ENCODE assay signal across 9 cellular contexts in genomic region chr9:92986175-92987110, GRCh38. TPM values are rescaled to one million over a fixed set of nuclear protein-coding genes. Genes with fewer than 3 reads are reported as not detected.
DNase-seq lines count a peak whose midpoint lies in the region; ATAC-seq, FAIRE-seq and TF ChIP-seq lines count a peak whose summit lies in the region.
"Had no signal": no experiment of that assay in that cellular context is flagged by ENCODE, and none has a peak within 500 bp of the region (broad histone marks: within the 10 kb centered on the region; RNA-seq: fewer than 3 reads in every experiment).

No MANE protein-coding gene starts in this region.

- no peak for ATAC-seq in HG03139 (IDR thresholded peaks at IDR 0.05; ENCODE audit: unreplicated experiment)

- H3K4me2 ChIP-seq in DOHH2 (ENCODE audit: low read length) = no peak overlapping the region

- H3K79me2 ChIP-seq in DOHH2 (ENCODE audit: control insufficient read depth, low read length) = no peaks in the 10 kb centered on the region

- H4K20me1 ChIP-seq in DOHH2 (ENCODE audit: control insufficient read depth, insufficient read depth, low read depth, low read length) = no peaks in the 10 kb centered on the region

- no peak overlapping the region for H3K9ac ChIP-seq in kidney (ENCODE audit: low read length in 2 of 2)

- no peak overlapping the region for H3K27ac ChIP-seq in DOHH2 (ENCODE audit: low read depth, low read length)
- peak overlapping the region; percentile 27 to 56 for H3K27ac ChIP-seq in kidney (ENCODE audit: low read depth in 2 of 2, low read length in 2 of 2)

- H3K9me3 ChIP-seq in DOHH2 (ENCODE audit: control insufficient read depth, insufficient read depth, low read length) (peaks cover 16% of the 10 kb centered on the region), kidney (ENCODE audit: control insufficient read depth in 1 of 2, low read length in 2 of 2) (peaks cover 0 to 5% of the 10 kb centered on the region in 2 donors)

- intact Hi-C loops in kidney (cut with DNase I) = no loop called here

- H3K9me2 ChIP-seq in DOHH2 (replicated peaks; ENCODE audit: control insufficient read depth, low read length) = no peaks in the 10 kb centered on the region

- H3K4me1 ChIP-seq in DOHH2 (ENCODE audit: control insufficient read depth, low read length) (peaks cover 6% of the 10 kb centered on the region; the same call in 1 of the 2 replicates), kidney (ENCODE audit: control insufficient read depth in 1 of 2, insufficient read depth in 1 of 2, low read depth in 1 of 2, low read length in 2 of 2) (peaks cover 4 to 6% of the 10 kb centered on the region in 2 donors)

- DNase-seq in NAMALWA (ENCODE audit: low spot score) (peak; percentile 64), kidney (no peak), NCI-H2081 (lab: John Stamatoyannopoulos, UW) (no peak), hepatic stellate cell (ENCODE audit: low spot score) (no peak), KG1 (lab: John Stamatoyannopoulos, UW) (no peak)
- peak; percentile 43 for DNase-seq in activated gamma-delta T cell treated with anti-CD3 and anti-CD28 coated beads, Interleukin-2, amount 50 U/mL, for 16 hours (ENCODE audit: low read depth)

- TF ChIP-seq CTCF in DOHH2 (IDR thresholded peaks at IDR 0.05; ENCODE audit: low read depth, low read length, poor library complexity, severe bottlenecking) (peak; percentile 79), kidney (IDR thresholded peaks at IDR 0.05; ENCODE audit: borderline replicate concordance, extremely low read depth, insufficient read depth) (peak; percentile 47)

- no peak for FAIRE-seq in kidney (lab: Jason Lieb, UNC)
- FAIRE-seq: islet of Langerhans had no signal

- H3F3A ChIP-seq in DOHH2 (ENCODE audit: control insufficient read depth, insufficient read depth) = no peaks in the 10 kb centered on the region

- no peak overlapping the region for H3K4me3 ChIP-seq in DOHH2 (ENCODE audit: low read length)
- H3K4me3 ChIP-seq in kidney (ENCODE audit: low read length in 2 of 2) = no peak overlapping the region

- H3K36me3 ChIP-seq in DOHH2 (ENCODE audit: control insufficient read depth, low read length) = peaks cover 2% of the 10 kb centered on the region; the same call in 1 of the 2 replicates
- no peaks in the 10 kb centered on the region for H3K36me3 ChIP-seq in kidney (ENCODE audit: control insufficient read depth in 1 of 2, insufficient read depth in 2 of 2, low read length in 2 of 2)

- H3K27me3 ChIP-seq in DOHH2 (ENCODE audit: control insufficient read depth, low read length) = no peaks in the 10 kb centered on the region

RNA-seq across cellular contexts. Expression of gene FGD3, which starts 39.1 kb away (rescaled TPM):
- total RNA-seq in kidney = 12.1 TPM
- polyA plus RNA-seq in kidney (ENCODE audit: insufficient read depth, low read depth, low replicate concordance) = 7.4 TPM

Comparison
In these comparisons a context has a peak if more than half of its experiments do, and no peak if none do; other contexts are left out.
1. DNase-seq: peak in NAMALWA (single experiment) and activated gamma-delta T cell treated with anti-CD3 and anti-CD28 coated beads, Interleukin-2, amount 50 U/mL, for 16 hours (single experiment); none in kidney (single experiment), NCI-H2081 (0 of 2), hepatic stellate cell (single experiment) and KG1 (single experiment).